Comparison of ENCODE assay signal across 17 cellular contexts in the genomic region with DNA sequence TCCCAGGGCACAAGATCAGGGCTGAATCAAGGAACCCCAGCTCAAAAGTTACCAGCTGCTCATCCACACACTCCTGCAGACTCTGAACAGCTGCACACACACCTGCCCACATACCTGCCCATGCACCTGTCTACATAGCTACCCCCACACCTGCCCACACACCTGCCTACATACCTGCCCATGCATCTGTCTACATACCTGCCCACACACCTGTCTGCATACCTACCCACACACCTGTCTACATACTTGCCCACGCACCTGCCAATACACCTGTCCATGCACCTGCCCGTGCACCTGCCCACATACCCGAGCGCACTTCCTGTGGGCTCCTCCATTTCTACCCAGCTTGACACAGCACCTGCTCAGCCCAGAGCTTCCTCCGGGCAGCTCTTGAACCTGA.
DNase-seq lines count a peak whose midpoint lies in the region; ATAC-seq lines count a peak whose summit lies in the region.
"Had no signal": no experiment of that assay in that cellular context is flagged by ENCODE, and none has a peak within 500 bp of the region (broad histone marks: within the 10 kb centered on the region; RNA-seq: fewer than 3 reads in every experiment).

No MANE protein-coding gene starts in this region.

- H3K4me1 Mint-ChIP-seq in naive thymus-derived CD4-positive, alpha-beta T cell, result peaks cover 0 to 1% (median 0%) of the 10 kb centered on the region in 7 donors
- H3K4me1 Mint-ChIP-seq: CD8-positive, alpha-beta memory T cell had no signal

- no peak overlapping the region for H3K27ac ChIP-seq in naive thymus-derived CD4-positive, alpha-beta T cell (ENCODE audit: low read depth, low read length)
- H3K27ac ChIP-seq: SK-N-MC had no signal

- CTCF ChIA-PET in naive thymus-derived CD4-positive, alpha-beta T cell (lab: Charles Lee), result no interaction called here

- intact Hi-C loops in naive thymus-derived CD4-positive, alpha-beta T cell (cut with micrococcal nuclease), result no loop called here

- H3K4me3 Mint-ChIP-seq in naive thymus-derived CD4-positive, alpha-beta T cell, result no peak overlapping the region
- H3K4me3 Mint-ChIP-seq: T-helper 2 cell treated with Interferon-gamma antibody and Interleukin-4, amounts not matched to agents 5 μg/mL and 100 μg/mL, for 36 hours had no signal

- H3K27me3 ChIP-seq in naive thymus-derived CD4-positive, alpha-beta T cell (ENCODE audit: control insufficient read depth in 2 of 2, insufficient read depth in 2 of 2, low read length in 2 of 2), result no peaks in the 10 kb centered on the region

- peaks cover 0 to 4% (median 0%) of the 10 kb centered on the region in 3 experiments for H3K9me3 ChIP-seq in naive thymus-derived CD4-positive, alpha-beta T cell (ENCODE audit: control insufficient read depth in 2 of 3, low read length in 3 of 3)

- no peaks in the 10 kb centered on the region for H3K36me3 Mint-ChIP-seq in naive thymus-derived CD4-positive, alpha-beta T cell
- H3K36me3 Mint-ChIP-seq: CD8-positive, alpha-beta memory T cell had no signal

- H3K4me3 ChIP-seq in naive thymus-derived CD4-positive, alpha-beta T cell (ENCODE audit: low read length), result no peak overlapping the region
- H3K4me3 ChIP-seq: GM12878, SK-N-MC had no signal

- H3K9me3 Mint-ChIP-seq in naive thymus-derived CD4-positive, alpha-beta T cell, result peaks cover 0 to 3% (median 0%) of the 10 kb centered on the region in 11 donors
- H3K9me3 Mint-ChIP-seq: CD8-positive, alpha-beta memory T cell; T-helper 2 cell treated with Interferon-gamma antibody and Interleukin-4, amounts not matched to agents 5 μg/mL and 100 μg/mL, for 36 hours had no signal

- peak; percentile 18 for ATAC-seq in naive thymus-derived CD4-positive, alpha-beta T cell
- ATAC-seq in GM21786 (IDR thresholded peaks at IDR 0.05; ENCODE audit: unreplicated experiment), result no peak
- ATAC-seq: GM12878 had no signal

- no peak overlapping the region for H3K27ac Mint-ChIP-seq in naive thymus-derived CD4-positive, alpha-beta T cell
- H3K27ac Mint-ChIP-seq: T-helper 2 cell treated with Interferon-gamma antibody and Interleukin-4, amounts not matched to agents 5 μg/mL and 100 μg/mL, for 36 hours had no signal

- POLR2A ChIA-PET in naive thymus-derived CD4-positive, alpha-beta T cell (lab: Charles Lee), result no interaction called here

- H3K27me3 Mint-ChIP-seq in naive thymus-derived CD4-positive, alpha-beta T cell, result peaks cover 0 to 40% (median 16%) of the 10 kb centered on the region in 5 donors

- H3K4me1 ChIP-seq in naive thymus-derived CD4-positive, alpha-beta T cell (ENCODE audit: control insufficient read depth in 2 of 2, insufficient read depth in 2 of 2, low read length in 2 of 2), result no peaks in the 10 kb centered on the region

- DNase-seq in DMS53 (lab: John Stamatoyannopoulos, UW), result peak; percentile 94
- peak; percentile 2 for DNase-seq in NCI-H1105 (lab: John Stamatoyannopoulos, UW)
- DNase-seq in NCI-H510A treated with DMSO at 0.1 percent for 48 hours (lab: John Stamatoyannopoulos, UW), result peak; percentile 10
- DNase-seq in naive thymus-derived CD4-positive, alpha-beta T cell, result no peak
- DNase-seq in dedifferentiated amniotic fluid mesenchymal stem cell (ENCODE audit: extremely low spot score), result no peak
- no peak for DNase-seq in NCI-H345 treated with DMSO at 0.1 percent for 48 hours (lab: John Stamatoyannopoulos, UW; ENCODE audit: unreplicated experiment)
- DNase-seq: C1 segment of cervical spinal cord; CD8-positive, alpha-beta memory T cell; EL; NCI-H1092 treated with DMSO at 0.1 percent for 48 hours; NCI-H1694; NCI-H524; Right ventricle myocardium superior had no signal

- no peaks in the 10 kb centered on the region for H3K36me3 ChIP-seq in naive thymus-derived CD4-positive, alpha-beta T cell (ENCODE audit: control insufficient read depth in 2 of 3, insufficient read depth in 3 of 3, low read length in 3 of 3)

Comparison
In these comparisons a context has a peak if more than half of its experiments do, and no peak if none do; other contexts are left out.
1. DNase-seq: peak in DMS53 (single experiment), NCI-H1105 (single experiment) and NCI-H510A treated with DMSO at 0.1 percent for 48 hours (single experiment); none in naive thymus-derived CD4-positive, alpha-beta T cell (0 of 9), dedifferentiated amniotic fluid mesenchymal stem cell (single experiment) and NCI-H345 treated with DMSO at 0.1 percent for 48 hours (single experiment).